23 cellular contexts compared by ENCODE assay signal in the genomic region with DNA sequence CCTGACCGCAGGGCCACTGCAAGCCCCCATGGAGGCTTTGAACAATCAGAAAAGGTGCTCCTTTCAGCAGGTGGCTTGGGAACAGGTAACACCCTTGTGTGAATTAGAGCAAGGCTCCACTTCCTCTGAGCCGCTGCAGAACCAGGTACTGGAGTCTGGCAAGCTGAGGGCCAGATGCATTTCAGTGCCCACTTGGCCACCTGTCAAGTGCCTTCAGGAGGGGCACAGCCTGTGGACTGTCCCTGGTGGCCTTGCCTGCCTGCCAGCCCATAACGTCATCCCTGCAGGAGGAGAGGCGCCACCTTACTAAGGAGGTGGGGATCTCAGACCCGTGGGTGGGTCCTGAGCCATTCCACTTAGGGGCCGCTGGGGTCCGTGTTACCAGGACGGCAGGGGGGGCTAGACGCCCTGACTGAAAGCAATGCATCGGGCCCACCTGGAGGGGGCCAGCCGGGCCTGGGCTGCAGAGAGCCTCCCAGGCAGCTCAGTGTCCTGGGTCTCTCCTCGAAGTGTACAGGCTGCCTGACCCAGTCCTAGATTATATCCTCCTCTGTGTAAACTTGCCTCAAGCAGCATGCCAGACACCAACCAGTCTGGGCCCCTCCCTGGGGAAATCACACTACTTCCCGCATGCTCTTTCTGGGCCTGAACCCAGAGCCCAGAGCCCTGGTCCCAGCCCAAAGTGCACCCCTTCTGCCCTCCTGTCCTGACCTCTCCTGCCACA. TPM values are rescaled to one million over a fixed set of nuclear protein-coding genes. Genes with fewer than 3 reads are reported as not detected.
DNase-seq lines count a peak whose midpoint lies in the region; ATAC-seq and TF ChIP-seq lines count a peak whose summit lies in the region.
"Had no signal": no experiment of that assay in that cellular context is flagged by ENCODE, and none has a peak within 500 bp of the region (broad histone marks: within the 10 kb centered on the region; RNA-seq: fewer than 3 reads in every experiment).

No MANE protein-coding gene starts in this region.

- H3K4me3 Mint-ChIP-seq in WTC11 (no peak overlapping the region), progenitor cell of endocrine pancreas (ENCODE audit: low read depth) (no peak overlapping the region)
- H3K4me3 Mint-ChIP-seq: activated CD8-positive, alpha-beta memory T cell treated with anti-CD3 and anti-CD28 coated beads, Interleukin-2, amount 10 ng/mL, durations not matched to agents 7 days and 5 days; CD8-positive, alpha-beta memory T cell; central memory CD8-positive, alpha-beta T cell; dendritic cell treated with granulocyte-macrophage colony-stimulating factor and Interleukin-4, amounts not matched to agents 40 ng/mL and 50 ng/mL, for 4 days; neural crest cell had no signal

- CTCF ChIA-PET in WTC11 (lab: Charles Lee) = interaction anchor here (0.8 to 1.8 kb wide), 4 partner anchors 19 to 105 kb away, joined by 3 to 8 read pairs (median 5); no protein-coding TSS in a partner anchor

- TF ChIP-seq CTCF in WTC11 (IDR thresholded peaks at IDR 0.05) = no peak
- no peak for TF ChIP-seq CTCF in progenitor cell of endocrine pancreas (IDR thresholded peaks at IDR 0.05; ENCODE audit: unreplicated experiment)

- H3K27ac Mint-ChIP-seq in WTC11 (no peak overlapping the region), progenitor cell of endocrine pancreas (peak overlapping the region; percentile 57)
- H3K27ac Mint-ChIP-seq: activated CD8-positive, alpha-beta memory T cell treated with anti-CD3 and anti-CD28 coated beads, Interleukin-2, amount 10 ng/mL, durations not matched to agents 7 days and 5 days; dendritic cell treated with granulocyte-macrophage colony-stimulating factor and Interleukin-4, amounts not matched to agents 40 ng/mL and 50 ng/mL, for 4 days had no signal

- peaks cover 23% of the 10 kb centered on the region for H3K27me3 Mint-ChIP-seq in WTC11 (ENCODE audit: low read depth)
- H3K27me3 Mint-ChIP-seq in progenitor cell of endocrine pancreas = peaks cover 36% of the 10 kb centered on the region

- H3K4me1 Mint-ChIP-seq in WTC11 = peaks cover 8% of the 10 kb centered on the region
- H3K4me1 Mint-ChIP-seq in progenitor cell of endocrine pancreas (ENCODE audit: low read depth) = peaks cover 4% of the 10 kb centered on the region

- POLR2A ChIA-PET in WTC11 (lab: Charles Lee) = no interaction called here

- H3K9me3 Mint-ChIP-seq in WTC11 (no peaks in the 10 kb centered on the region), progenitor cell of endocrine pancreas (ENCODE audit: low read depth) (no peaks in the 10 kb centered on the region)
- H3K9me3 Mint-ChIP-seq: CD8-positive, alpha-beta memory T cell; central memory CD8-positive, alpha-beta T cell; dendritic cell treated with granulocyte-macrophage colony-stimulating factor and Interleukin-4, amounts not matched to agents 40 ng/mL and 50 ng/mL, for 4 days; neural crest cell had no signal

- DNase-seq in NCI-H2196 (lab: John Stamatoyannopoulos, UW; ENCODE audit: unreplicated experiment) (peak; percentile 14), NCI-H2196 treated with DMSO at 0.1 percent for 48 hours (lab: John Stamatoyannopoulos, UW; ENCODE audit: unreplicated experiment) (no peak), NCI-H1092 (lab: John Stamatoyannopoulos, UW) (peak; percentile 39), WTC11 (ENCODE audit: low spot score) (no peak), progenitor cell of endocrine pancreas (ENCODE audit: low spot score, unreplicated experiment) (no peak), ecto neural progenitor cell (ENCODE audit: low spot score) (no peak)
- no peak for DNase-seq in stimulated activated CD4-positive, alpha-beta T cell treated with anti-CD3 and anti-CD28 coated beads, Interleukin-15, amount 100 ng/mL, for 24 hours
- DNase-seq: activated CD4-positive, CD25-positive, alpha-beta regulatory T cell; activated CD8-positive, alpha-beta memory T cell treated with anti-CD3 and anti-CD28 coated beads, Interleukin-2, amount 10 ng/mL, durations not matched to agents 7 days and 5 days; activated naive CD4-positive, alpha-beta T cell treated with Interleukin-2 at 50 U/mL for 16 hours; activated T-cell treated with anti-CD3 and anti-CD28 coated beads, Interleukin-2, amount 50 U/mL, for 48 hours; CD8-positive, alpha-beta memory T cell; DMS153; Karpas-422; mammary epithelial cell; NCI-H146; NCI-H82; stimulated activated naive CD4-positive, alpha-beta T cell treated with Interleukin-2 at 50 U/mL for 16 hours; T1000 had no signal

- ATAC-seq in WTC11 = peak; percentile 14
- no peak for ATAC-seq in GM19328 (IDR thresholded peaks at IDR 0.05; ENCODE audit: unreplicated experiment)
- ATAC-seq: activated CD8-positive, alpha-beta memory T cell treated with anti-CD3 and anti-CD28 coated beads, Interleukin-2, amount 10 ng/mL, durations not matched to agents 7 days and 5 days had no signal

- H3K36me3 Mint-ChIP-seq in WTC11 (no peaks in the 10 kb centered on the region), progenitor cell of endocrine pancreas (ENCODE audit: insufficient read depth) (no peaks in the 10 kb centered on the region)
- H3K36me3 Mint-ChIP-seq: activated CD8-positive, alpha-beta memory T cell treated with anti-CD3 and anti-CD28 coated beads, Interleukin-2, amount 10 ng/mL, durations not matched to agents 7 days and 5 days had no signal

TF ChIP-seq in WTC11, 78 proteins besides CTCF, POLR2A, EP300 and RAD21 (continues in another document):
- no peak for TF ChIP-seq ESRRA (CRISPR knock-in tag; IDR thresholded peaks at IDR 0.05; ENCODE audit: borderline replicate concordance)
- TF ChIP-seq CREM (CRISPR knock-in tag; IDR thresholded peaks at IDR 0.05) = no peak
- no peak for TF ChIP-seq SMAD4 (CRISPR knock-in tag; IDR thresholded peaks at IDR 0.05)
- no peak for TF ChIP-seq NFYB (CRISPR knock-in tag; conservative IDR thresholded peaks at IDR 0.05; ENCODE audit: low read depth)
- TF ChIP-seq ZNF121 (CRISPR knock-in tag; IDR thresholded peaks at IDR 0.05) = no peak
- no peak for TF ChIP-seq AFF4 (CRISPR knock-in tag; IDR thresholded peaks at IDR 0.05; ENCODE audit: borderline replicate concordance)
- TF ChIP-seq, protein P1, sequence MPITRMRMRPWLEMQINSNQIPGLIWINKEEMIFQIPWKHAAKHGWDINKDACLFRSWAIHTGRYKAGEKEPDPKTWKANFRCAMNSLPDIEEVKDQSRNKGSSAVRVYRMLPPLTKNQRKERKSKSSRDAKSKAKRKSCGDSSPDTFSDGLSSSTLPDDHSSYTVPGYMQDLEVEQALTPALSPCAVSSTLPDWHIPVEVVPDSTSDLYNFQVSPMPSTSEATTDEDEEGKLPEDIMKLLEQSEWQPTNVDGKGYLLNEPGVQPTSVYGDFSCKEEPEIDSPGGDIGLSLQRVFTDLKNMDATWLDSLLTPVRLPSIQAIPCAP (CRISPR knock-in tag; IDR thresholded peaks at IDR 0.05) = no peak
- no peak for TF ChIP-seq PRRX2 (CRISPR knock-in tag; IDR thresholded peaks at IDR 0.05)
- no peak for TF ChIP-seq MYBL2 (CRISPR knock-in tag; IDR thresholded peaks at IDR 0.05)

RNA-seq across cellular contexts. Expression of gene SPTBN5, which starts 16.1 kb away (rescaled TPM):
- 1.2 to 2.3 TPM (median 2.0 TPM) in 3 replicates for total RNA-seq in WTC11 (2021)
- 6.6 and 7.9 TPM in 2 replicates for total RNA-seq in progenitor cell of endocrine pancreas

RNA-seq across cellular contexts. Expression of gene PLA2G4B, which starts 39.1 kb away (rescaled TPM):
- total RNA-seq in WTC11 (2021) = 5.5 to 11.0 TPM (median 7.9 TPM) in 3 replicates
- total RNA-seq in progenitor cell of endocrine pancreas = 13.1 and 13.8 TPM in 2 replicates

RNA-seq across cellular contexts. Expression of gene JMJD7, which starts 49.9 kb away (rescaled TPM):
- total RNA-seq in WTC11 (2021) = 14.8 to 19.9 TPM (median 18.2 TPM) in 3 replicates
- total RNA-seq in progenitor cell of endocrine pancreas = 18.0 and 26.2 TPM in 2 replicates

Comparison
In these comparisons a context has a peak if more than half of its experiments do, and no peak if none do; other contexts are left out.
1. DNase-seq: peak in NCI-H2196 (single experiment) and NCI-H1092 (single experiment); none in NCI-H2196 treated with DMSO at 0.1 percent for 48 hours (single experiment), WTC11 (single experiment), progenitor cell of endocrine pancreas (single experiment), ecto neural progenitor cell (single experiment) and stimulated activated CD4-positive, alpha-beta T cell treated with anti-CD3 and anti-CD28 coated beads, Interleukin-15, amount 100 ng/mL, for 24 hours (single experiment).